Comparison of ENCODE assay signal across 13 cellular contexts in genomic region chr11:2074266-2074825, GRCh38.
DNase-seq lines count a peak whose midpoint lies in the region; ATAC-seq and TF ChIP-seq lines count a peak whose summit lies in the region.
"Had no signal": no experiment of that assay in that cellular context is flagged by ENCODE, and none has a peak within 500 bp of the region (broad histone marks: within the 10 kb centered on the region; RNA-seq: fewer than 3 reads in every experiment).

No MANE protein-coding gene starts in this region.

- no peaks in the 10 kb centered on the region for H3K27me3 ChIP-seq in OCI-LY3 (ENCODE audit: low read depth, low read length)
- H3K27me3 ChIP-seq: BLaER1 treated with 17β-estradiol and CSF1 and Interleukin-3, amounts not matched to agents 10 nM and 100 nM had no signal

- H3K27ac ChIP-seq in 22Rv1 (no peak overlapping the region), OCI-LY3 (ENCODE audit: low read length) (no peak overlapping the region)
- H3K27ac ChIP-seq: BLaER1 treated with 17β-estradiol and CSF1 and Interleukin-3, amounts not matched to agents 10 nM and 100 nM; spleen had no signal

- ATAC-seq in GM18861 (IDR thresholded peaks at IDR 0.05; ENCODE audit: unreplicated experiment) (no peak), HG02798 (IDR thresholded peaks at IDR 0.05; ENCODE audit: poor library complexity, unreplicated experiment) (no peak)

- no peaks in the 10 kb centered on the region for H3K79me2 ChIP-seq in OCI-LY3 (ENCODE audit: low read length)

- DNase-seq in GM12864 (ENCODE audit: low read depth) (no peak), fibroblast of mammary gland (ENCODE audit: low read depth) (no peak), hepatic stellate cell (ENCODE audit: low spot score) (no peak), GM03348 (ENCODE audit: low spot score) (no peak)
- DNase-seq: activated CD4-positive, alpha-beta T cell treated with anti-CD3 and anti-CD28 coated beads, Interleukin-2, amount 10 ng/mL, durations not matched to agents 24 days and 14 days; foreskin fibroblast; NCI-H1048; spleen had no signal

- no peaks in the 10 kb centered on the region for H3K4me1 ChIP-seq in OCI-LY3 (ENCODE audit: low read length)
- H3K4me1 ChIP-seq: spleen had no signal

- H3K4me3 ChIP-seq in GM12864 (ENCODE audit: low read depth, low read length): no peak overlapping the region
- no peak overlapping the region for H3K4me3 ChIP-seq in OCI-LY3 (ENCODE audit: low read length)
- no peak overlapping the region for H3K4me3 ChIP-seq in fibroblast of mammary gland (ENCODE audit: control insufficient read depth, low read depth, low read length)
- H3K4me3 ChIP-seq: BLaER1 treated with 17β-estradiol and CSF1 and Interleukin-3, amounts not matched to agents 10 nM and 100 nM; spleen had no signal

- no peak overlapping the region for H3K9ac ChIP-seq in OCI-LY3 (ENCODE audit: low read length)
- H3K9ac ChIP-seq: BLaER1 treated with 17β-estradiol and CSF1 and Interleukin-3, amounts not matched to agents 10 nM and 100 nM had no signal

- no peaks in the 10 kb centered on the region for H4K20me1 ChIP-seq in OCI-LY3 (ENCODE audit: insufficient read depth, low read length)
- H4K20me1 ChIP-seq: BLaER1 treated with 17β-estradiol and CSF1 and Interleukin-3, amounts not matched to agents 10 nM and 100 nM had no signal

- H3K36me3 ChIP-seq in OCI-LY3 (replicated peaks; ENCODE audit: low read depth, low read length): no peaks in the 10 kb centered on the region
- H3K36me3 ChIP-seq: BLaER1 treated with 17β-estradiol and CSF1 and Interleukin-3, amounts not matched to agents 10 nM and 100 nM; spleen had no signal

- H3K4me2 ChIP-seq in OCI-LY3 (ENCODE audit: low read length): no peak overlapping the region
- H3K4me2 ChIP-seq: BLaER1 treated with 17β-estradiol and CSF1 and Interleukin-3, amounts not matched to agents 10 nM and 100 nM had no signal

- TF ChIP-seq CTCF in 22Rv1 (IDR thresholded peaks at IDR 0.05) (peak; percentile 58), GM12864 (IDR thresholded peaks at IDR 0.05; ENCODE audit: low read depth, low read length, missing control alignments) (peak; percentile 47), OCI-LY3 (IDR thresholded peaks at IDR 0.05; ENCODE audit: low read depth, low read length) (peak; percentile 47), fibroblast of mammary gland (conservative IDR thresholded peaks at IDR 0.05; ENCODE audit: control insufficient read depth, insufficient read depth, low read depth, low read length) (peak; percentile 24)

- no peak overlapping the region for H2AFZ ChIP-seq in OCI-LY3 (ENCODE audit: low read depth, low read length)

- H3K9me3 ChIP-seq in OCI-LY3 (ENCODE audit: insufficient read depth, low read length): no peaks in the 10 kb centered on the region
- H3K9me3 ChIP-seq: BLaER1 treated with 17β-estradiol and CSF1 and Interleukin-3, amounts not matched to agents 10 nM and 100 nM; spleen had no signal
